ENCODE assay signal across 17 cellular contexts in the genomic region with DNA sequence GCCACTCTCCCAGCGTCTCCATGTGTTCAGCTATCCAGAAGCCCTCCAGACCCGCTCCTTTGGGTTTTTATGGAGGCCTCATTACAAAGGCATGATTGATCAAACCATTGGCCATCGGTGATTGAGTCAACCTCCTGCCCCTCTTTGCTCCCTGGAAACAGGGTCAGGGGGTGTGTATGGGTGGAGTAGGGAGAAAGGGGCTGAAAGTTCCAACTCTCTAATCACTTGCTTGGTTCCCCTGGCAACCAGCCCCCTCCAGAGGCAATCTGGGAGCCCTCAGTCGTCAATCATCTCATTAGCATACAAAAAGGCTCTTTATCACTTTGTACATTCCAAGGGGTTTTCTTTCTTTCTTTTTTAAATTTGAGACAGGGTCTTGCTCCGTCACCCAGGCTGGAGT. TPM values are rescaled to one million over a fixed set of nuclear protein-coding genes. Genes with fewer than 3 reads are reported as not detected.
DNase-seq lines count a peak whose midpoint lies in the region; ATAC-seq and TF ChIP-seq lines count a peak whose summit lies in the region.
"Had no signal": no experiment of that assay in that cellular context is flagged by ENCODE, and none has a peak within 500 bp of the region (broad histone marks: within the 10 kb centered on the region; RNA-seq: fewer than 3 reads in every experiment).

No MANE protein-coding gene starts in this region.

- peak overlapping the region; percentile 41 for H3K9ac ChIP-seq in mesendoderm (ENCODE audit: low read length)
- H3K9ac ChIP-seq: BLaER1 treated with 17β-estradiol and CSF1 and Interleukin-3, amounts not matched to agents 10 nM and 100 nM had no signal

- peak overlapping the region; percentile 59 for H2AK5ac ChIP-seq in mesendoderm (ENCODE audit: low read length)

- H3K36me3 ChIP-seq in mesendoderm (ENCODE audit: control insufficient read depth, insufficient read depth, low read length) (no peaks in the 10 kb centered on the region), transverse colon (no peaks in the 10 kb centered on the region)
- H3K36me3 ChIP-seq: BLaER1 treated with 17β-estradiol and CSF1 and Interleukin-3, amounts not matched to agents 10 nM and 100 nM; brain microvascular endothelial cell; neutrophil had no signal

- H3K4me1 Mint-ChIP-seq in activated T-cell treated with anti-CD3 and anti-CD28 coated beads, Interleukin-2, amount 50 U/mL, for 24 hours (ENCODE audit: low read depth), result peaks cover 34% of the 10 kb centered on the region
- H3K4me1 Mint-ChIP-seq in activated T-cell treated with anti-CD3 and anti-CD28 coated beads, Interleukin-2, amount 50 U/mL, for 4 hours (ENCODE audit: low read depth), result peaks cover 29% of the 10 kb centered on the region

- no peak for DNase-seq in activated T-cell treated with anti-CD3 and anti-CD28 coated beads, Interleukin-2, amount 50 U/mL, for 24 hours
- DNase-seq in activated T-cell treated with anti-CD3 and anti-CD28 coated beads, Interleukin-2, amount 50 U/mL, for 4 hours, result no peak
- DNase-seq in ecto neural progenitor cell (ENCODE audit: low spot score) (peak; percentile 62), mesendoderm (peak; percentile 92), transverse colon (no peak), SKM-1 treated with dmso at 0.1 percent for 144 hours (lab: John Stamatoyannopoulos, UW; ENCODE audit: unreplicated experiment) (no peak), GM13977 (ENCODE audit: low spot score) (no peak), EL (no peak)
- DNase-seq: activated naive CD4-positive, alpha-beta T cell; brain microvascular endothelial cell; hippocampal formation; SW 1271 had no signal

- H4K5ac ChIP-seq in mesendoderm (ENCODE audit: low read length), result no peak overlapping the region

- WGBS in mesendoderm (ENCODE audit: extremely low coverage, insufficient coverage, low lambda C conversion rate), result no CpG with 5 or more reads among the region's 5 CpGs
- 0 to 46% methylated on average over 1 to 5 of the region's 5 CpGs for WGBS in transverse colon (ENCODE audit: low coverage in 1 of 2), 2 donors

- H3K4ac ChIP-seq in mesendoderm (ENCODE audit: low read depth, low read length), result no peak overlapping the region

- peak overlapping the region; percentile 23 for H2BK120ac ChIP-seq in mesendoderm (ENCODE audit: low read depth, low read length)

- no peaks in the 10 kb centered on the region for H3K79me2 ChIP-seq in mesendoderm (ENCODE audit: control insufficient read depth, insufficient read depth, low read length)

- no peaks in the 10 kb centered on the region for H3K36me3 Mint-ChIP-seq in activated T-cell treated with anti-CD3 and anti-CD28 coated beads, Interleukin-2, amount 50 U/mL, for 24 hours (ENCODE audit: low read depth)
- no peaks in the 10 kb centered on the region for H3K36me3 Mint-ChIP-seq in activated T-cell treated with anti-CD3 and anti-CD28 coated beads, Interleukin-2, amount 50 U/mL, for 4 hours (ENCODE audit: insufficient read depth)

- H3K27me3 Mint-ChIP-seq in activated T-cell treated with anti-CD3 and anti-CD28 coated beads, Interleukin-2, amount 50 U/mL, for 24 hours, result no peaks in the 10 kb centered on the region
- H3K27me3 Mint-ChIP-seq in activated T-cell treated with anti-CD3 and anti-CD28 coated beads, Interleukin-2, amount 50 U/mL, for 4 hours (ENCODE audit: low read depth), result peaks cover 2% of the 10 kb centered on the region

- H2BK15ac ChIP-seq in mesendoderm (replicated peaks; ENCODE audit: low read depth), result no peak overlapping the region

- in situ Hi-C loops in transverse colon (cut with MboI; ENCODE audit: low pct_ligation_motif_present in 1 of 4, low pct_unique_long_range_greater_than_20kb in 1 of 4, low sequenced_read_pairs in 3 of 4) (no loop called here), GM13977 (cut with MboI; ENCODE audit: low pct_unique_long_range_greater_than_20kb, low sequenced_read_pairs, unreplicated experiment) (no loop called here)

- intact Hi-C loops in transverse colon (cut with DNase I; ENCODE audit: low total_unique reads), result no loop called here

- H3K27me3 ChIP-seq in mesendoderm (ENCODE audit: insufficient read depth, low read length, poor library complexity) (no peaks in the 10 kb centered on the region), transverse colon (no peaks in the 10 kb centered on the region)
- H3K27me3 ChIP-seq: brain microvascular endothelial cell, neutrophil had no signal

- no peak for ATAC-seq in activated T-cell treated with anti-CD3 and anti-CD28 coated beads, Interleukin-2, amount 50 U/mL, for 4 hours

- H3K4me2 ChIP-seq in mesendoderm (ENCODE audit: low read length), result peak overlapping the region; percentile 66
- H3K4me2 ChIP-seq: BLaER1 treated with 17β-estradiol and CSF1 and Interleukin-3, amounts not matched to agents 10 nM and 100 nM had no signal

- no peak overlapping the region for H3K4me3 Mint-ChIP-seq in activated T-cell treated with anti-CD3 and anti-CD28 coated beads, Interleukin-2, amount 50 U/mL, for 24 hours
- H3K4me3 Mint-ChIP-seq in activated T-cell treated with anti-CD3 and anti-CD28 coated beads, Interleukin-2, amount 50 U/mL, for 4 hours, result no peak overlapping the region

- peaks cover 25% of the 10 kb centered on the region for H3K4me1 ChIP-seq in mesendoderm (ENCODE audit: control insufficient read depth, low read depth, low read length)
- H3K4me1 ChIP-seq in transverse colon, result peaks cover 0 to 36% (median 18%) of the 10 kb centered on the region in 4 donors

- H3K9me3 ChIP-seq in transverse colon, result no peaks in the 10 kb centered on the region
- H3K9me3 ChIP-seq: neutrophil had no signal

- H3K23ac ChIP-seq in mesendoderm (ENCODE audit: low read length), result peak overlapping the region; percentile 10

- H3K56ac ChIP-seq in mesendoderm (ENCODE audit: low read length), result peak overlapping the region; percentile 62

- peak overlapping the region; percentile 70 for H3K18ac ChIP-seq in mesendoderm (ENCODE audit: low read length)

- peak overlapping the region; percentile 54 for H3K27ac ChIP-seq in mesendoderm (ENCODE audit: low read depth, low read length)
- peak overlapping the region; percentile 76 to 88 (median 84) for H3K27ac ChIP-seq in transverse colon
- H3K27ac ChIP-seq: 22Rv1; BLaER1 treated with 17β-estradiol and CSF1 and Interleukin-3, amounts not matched to agents 10 nM and 100 nM; brain microvascular endothelial cell; neutrophil; VCaP had no signal

- H3K79me1 ChIP-seq in mesendoderm (ENCODE audit: low read length), result peaks cover 4% of the 10 kb centered on the region

- no peak overlapping the region for H4K8ac ChIP-seq in mesendoderm (ENCODE audit: low read depth, low read length)

- no peak for TF ChIP-seq CTCF in transverse colon (IDR thresholded peaks at IDR 0.05)
- TF ChIP-seq CTCF in GM13977 (IDR thresholded peaks at IDR 0.05; ENCODE audit: extremely low read depth, insufficient read depth, missing control alignments), result no peak

- H3K4me3 ChIP-seq in mesendoderm (ENCODE audit: low read length) (no peak overlapping the region), transverse colon (peak overlapping the region in 3 of 4 donors; percentile 27 to 49 (median 35))
- H3K4me3 ChIP-seq: BLaER1 treated with 17β-estradiol and CSF1 and Interleukin-3, amounts not matched to agents 10 nM and 100 nM; lung had no signal

- no peak for TF ChIP-seq POLR2A in transverse colon (IDR thresholded peaks at IDR 0.05)

- H2BK5ac ChIP-seq in mesendoderm (ENCODE audit: low read length), result peak overlapping the region; percentile 65

- H3K27ac Mint-ChIP-seq in activated T-cell treated with anti-CD3 and anti-CD28 coated beads, Interleukin-2, amount 50 U/mL, for 24 hours, result peak overlapping the region; percentile 74

- H3K9me3 Mint-ChIP-seq in activated T-cell treated with anti-CD3 and anti-CD28 coated beads, Interleukin-2, amount 50 U/mL, for 24 hours, result no peaks in the 10 kb centered on the region
- H3K9me3 Mint-ChIP-seq in activated T-cell treated with anti-CD3 and anti-CD28 coated beads, Interleukin-2, amount 50 U/mL, for 4 hours, result no peaks in the 10 kb centered on the region

- TF ChIP-seq EP300 in transverse colon (IDR thresholded peaks at IDR 0.05; ENCODE audit: low read depth), result no peak

RNA-seq across cellular contexts. Expression of gene TRIM2, which starts 2.3 kb away (rescaled TPM):
- under 1 TPM; 0.34 to 0.94 (median 0.49) TPM for total RNA-seq in activated T-cell treated with anti-CD3 and anti-CD28 coated beads, Interleukin-2, amount 50 U/mL, for 4 hours
- 13.0 TPM for polyA plus RNA-seq in mesendoderm (2013, experiment 1 of 2)
- polyA plus RNA-seq in mesendoderm (2013, experiment 2 of 2), result 13.2 TPM
- 100 to 1,000 TPM in 2 of 4 donors, 10 to 100 TPM in 2; 71.8 to 124 (median 95.3) TPM for total RNA-seq in transverse colon

Comparison
In these comparisons a context has a peak if more than half of its experiments do, and no peak if none do; other contexts are left out.
1. DNase-seq: peak in ecto neural progenitor cell (single experiment) and mesendoderm (single experiment); none in activated T-cell treated with anti-CD3 and anti-CD28 coated beads, Interleukin-2, amount 50 U/mL, for 24 hours (single experiment), activated T-cell treated with anti-CD3 and anti-CD28 coated beads, Interleukin-2, amount 50 U/mL, for 4 hours (single experiment), transverse colon (single experiment), SKM-1 treated with dmso at 0.1 percent for 144 hours (single experiment), GM13977 (single experiment) and EL (single experiment).
2. RNA of gene TRIM2, which starts 2.3 kb away (total RNA-seq): 71.8 to 124 TPM in transverse colon; 0.34 to 0.94 TPM in activated T-cell treated with anti-CD3 and anti-CD28 coated beads, Interleukin-2, amount 50 U/mL, for 4 hours; every median in the first group is over 10 times any median in the second.